8 cellular contexts compared by ENCODE assay signal in genomic region chr3:128054363-128054762, GRCh38. TPM values are rescaled to one million over a fixed set of nuclear protein-coding genes. Genes with fewer than 3 reads are reported as not detected.
DNase-seq lines count a peak whose midpoint lies in the region; ATAC-seq, FAIRE-seq and TF ChIP-seq lines count a peak whose summit lies in the region.

No MANE protein-coding gene starts in this region.

- POLR2A ChIA-PET in A549 (lab: Yijun Ruan, JAX) = no interaction called here

- ATAC-seq in A549 (no peak), right lobe of liver (peak in 1 of 4 donors; percentile 25)

- TF ChIP-seq POLR2A in A549 (IDR thresholded peaks at IDR 0.05; ENCODE audit: low read length) (no peak), right lobe of liver (IDR thresholded peaks at IDR 0.05) (no peak)

- no peak for TF ChIP-seq EP300 in A549 (IDR thresholded peaks at IDR 0.05)

- WGBS in A549 (ENCODE audit: missing lambda C conversion rate) = 73% methylated on average over 3 of the region's 3 CpGs
- WGBS in right lobe of liver (ENCODE audit: insufficient coverage, low coverage, low lambda C conversion rate, missing lambda C conversion rate) = 31% methylated on average over 3 of the region's 3 CpGs

- intact Hi-C loops in ascending aorta (cut with DNase I) = loop anchor here (5.0 kb wide), 3 partner anchors 357 to 673 kb away; partner anchors contain the start of genes ABTB1 and RAB7A
- intact Hi-C loops in right lobe of liver (cut with DNase I) = no loop called here

- TF ChIP-seq RAD21 in A549 (conservative IDR thresholded peaks at IDR 0.05 in 1 of 2, IDR thresholded peaks at IDR 0.05 in 1 of 2) = no peak

- H3K27me3 ChIP-seq in HAP-1 (ENCODE audit: low read depth) (no peaks in the 10 kb centered on the region), ascending aorta (no peaks in the 10 kb centered on the region), right lobe of liver (no peaks in the 10 kb centered on the region)

- in situ Hi-C loops in HAP-1 (cut with MboI; ENCODE audit: low sequenced_read_pairs) = no loop called here

- H3K36me3 ChIP-seq in HAP-1 (replicated peaks) = peaks cover 63% of the 10 kb centered on the region
- H3K36me3 ChIP-seq in ascending aorta = peaks cover 24 to 44% of the 10 kb centered on the region in 2 donors
- H3K36me3 ChIP-seq in right lobe of liver = peaks cover 5 to 46% (median 25%) of the 10 kb centered on the region in 4 donors

- no peak for TF ChIP-seq CTCF in A549 (IDR thresholded peaks at IDR 0.05)
- no peak for TF ChIP-seq CTCF in ascending aorta (IDR thresholded peaks at IDR 0.05)
- no peak for TF ChIP-seq CTCF in right lobe of liver (IDR thresholded peaks at IDR 0.05)
- TF ChIP-seq CTCF in GM10266 (IDR thresholded peaks at IDR 0.05; ENCODE audit: control insufficient read depth, insufficient read depth, low read depth, missing control alignments) = no peak

- H3K4me1 ChIP-seq in A549 (peaks cover 29% of the 10 kb centered on the region), HAP-1 (peaks cover 18% of the 10 kb centered on the region), ascending aorta (peaks cover 15 to 29% of the 10 kb centered on the region in 2 donors), right lobe of liver (peaks cover 0 to 42% (median 14%) of the 10 kb centered on the region in 4 donors)

- no peak for FAIRE-seq in A549 (lab: Jason Lieb, UNC)

- H3K27ac ChIP-seq in A549 = peak overlapping the region in 1 of 2 experiments; percentile 99; a peak in 1 of 6 replicates
- no peak overlapping the region for H3K27ac ChIP-seq in ascending aorta
- H3K27ac ChIP-seq in right lobe of liver = peak overlapping the region in 1 of 3 donors; percentile 3

- CTCF ChIA-PET in A549 (lab: Yijun Ruan, JAX) = interaction anchor here (1.5 kb wide), 1 partner anchor 13 kb away, joined by 5 read pairs; no protein-coding TSS in a partner anchor

- peak overlapping the region; percentile 98 for H3K4me2 ChIP-seq in A549

- H3K9me3 ChIP-seq in A549 (no peaks in the 10 kb centered on the region), HAP-1 (no peaks in the 10 kb centered on the region), ascending aorta (no peaks in the 10 kb centered on the region), right lobe of liver (no peaks in the 10 kb centered on the region)

- no peak for DNase-seq in A549 (ENCODE audit: low read depth in 1 of 2, low spot score in 1 of 2)
- no peak for DNase-seq in HAP-1 (ENCODE audit: low spot score in 2 of 2)
- DNase-seq in ascending aorta (ENCODE audit: low spot score in 2 of 2) = no peak
- DNase-seq in right lobe of liver = no peak
- no peak for DNase-seq in stimulated activated CD4-positive, alpha-beta T cell treated with anti-CD3 and anti-CD28 coated beads, Interleukin-1b, Interleukin-23, amount 100 ng/mL, for 48 hours
- DNase-seq in cerebellar nuclear complex (lab: John Stamatoyannopoulos, UW) = no peak
- DNase-seq in GM10266 (ENCODE audit: extremely low spot score) = no peak
- DNase-seq in CD1c-positive myeloid dendritic cell (ENCODE audit: extremely low spot score) = no peak

- H3K4me3 ChIP-seq in A549 (peak overlapping the region; percentile 85; the same call in 2 of the 3 replicates), HAP-1 (peak overlapping the region; percentile 93), ascending aorta (peak overlapping the region; percentile 94 to 98), right lobe of liver (peak overlapping the region; percentile 88 to 99 (median 95))

TF ChIP-seq in A549, 52 proteins besides CTCF, POLR2A, EP300 and RAD21:
- TF ChIP-seq TFCP2L1 (CRISPR knock-in tag; IDR thresholded peaks at IDR 0.05) = no peak
- no peak for TF ChIP-seq ZNF302 (CRISPR knock-in tag; IDR thresholded peaks at IDR 0.05)
- peak; percentile 80 for TF ChIP-seq MAFK (IDR thresholded peaks at IDR 0.05; ENCODE audit: partially characterized antibody)
TF ChIP-seq in A549: peak in this region for 1.

RNA-seq across cellular contexts. Expression of gene SEC61A1, which starts 2.1 kb away (rescaled TPM):
- polyA plus RNA-seq in A549 (2011; rRNA removed) (172 and 180 TPM in 2 replicates), A549 (2017; fragmentation: RNase III; extraction: RNeasy Plus Mini Kit Qiagen cat#74134 plus additional on column Dnase treatment) (93.5 to 96.4 TPM (median 96.2 TPM) in 3 replicates)
- polyA plus RNA-seq in A549 (2012; cell fraction: cytosol; rRNA removed) = 56.5 and 74.7 TPM in 2 replicates
- 124 and 128 TPM in 2 replicates for polyA plus RNA-seq in A549 (2012; cell fraction: nucleus; rRNA removed)
- polyA minus RNA-seq in A549 (2011; rRNA and poly(A)+ RNA removed) = 224 and 251 TPM in 2 replicates
- total RNA-seq in ascending aorta (193 TPM), right lobe of liver (100 to 1,000 TPM; 120 to 187 (median 151) TPM)
